9 cellular contexts compared by ENCODE assay signal in the genomic region with DNA sequence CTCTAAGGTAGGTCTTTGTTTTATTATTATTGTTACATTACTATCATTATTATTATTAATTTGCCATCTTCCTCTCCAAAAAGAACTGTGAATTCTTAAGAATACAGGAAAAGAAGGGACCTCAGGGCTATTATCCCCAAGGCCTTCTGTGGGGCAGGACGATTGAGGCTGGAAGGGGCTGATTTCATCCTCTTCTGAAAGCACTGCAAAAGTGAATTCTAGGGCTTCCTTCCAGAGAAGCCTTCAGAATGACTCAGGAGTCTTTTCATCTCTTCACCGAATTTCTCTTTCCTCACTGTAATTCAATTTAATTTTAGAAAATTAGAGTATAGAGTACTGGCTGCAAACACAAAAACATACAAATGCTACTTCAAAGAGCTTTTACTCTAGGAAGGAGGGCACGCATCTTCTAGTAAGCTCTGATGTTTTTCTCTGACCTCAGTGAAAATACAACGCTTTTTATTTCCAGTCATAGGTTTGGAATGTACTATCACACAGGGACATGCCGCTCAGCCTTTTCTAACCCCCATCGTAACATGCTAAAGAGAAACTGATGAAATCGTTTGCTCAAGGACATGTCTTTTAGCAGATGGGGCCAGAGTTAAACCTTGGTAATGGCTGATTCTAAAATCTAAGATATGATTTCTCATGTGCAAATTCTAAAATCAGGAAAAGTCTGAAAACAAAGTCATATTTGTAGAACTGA.
DNase-seq lines count a peak whose midpoint lies in the region; TF ChIP-seq lines count a peak whose summit lies in the region.
"Had no signal": no experiment of that assay in that cellular context is flagged by ENCODE, and none has a peak within 500 bp of the region (broad histone marks: within the 10 kb centered on the region; RNA-seq: fewer than 3 reads in every experiment).

No MANE protein-coding gene starts in this region.

- peak; percentile 57 for DNase-seq in H4 (ENCODE audit: low spot score)
- peak; percentile 78 for DNase-seq in astrocyte of the hippocampus (ENCODE audit: low read depth, low spot score)
- no peak for DNase-seq in right atrium auricular region (ENCODE audit: low spot score)
- no peak for DNase-seq in NCI-H2029 treated with DMSO at 0.1 percent for 48 hours (lab: John Stamatoyannopoulos, UW)
- DNase-seq in HPDE6-E6E7 (ENCODE audit: extremely low spot score), result no peak
- DNase-seq in effector memory CD4-positive, alpha-beta T cell, result no peak
- DNase-seq in BE2C, result no peak
- DNase-seq: NCI-H1930 had no signal

- H3K4me1 ChIP-seq in right atrium auricular region (peaks cover 0 to 20% of the 10 kb centered on the region in 2 donors), BE2C (no peaks in the 10 kb centered on the region)
- no peaks in the 10 kb centered on the region for H3K4me1 ChIP-seq in effector memory CD4-positive, alpha-beta T cell (ENCODE audit: control insufficient read depth, insufficient read depth, low read length, poor library complexity, severe bottlenecking)

- H3K27me3 ChIP-seq in right atrium auricular region (no peaks in the 10 kb centered on the region), BE2C (no peaks in the 10 kb centered on the region)
- no peaks in the 10 kb centered on the region for H3K27me3 ChIP-seq in effector memory CD4-positive, alpha-beta T cell (replicated peaks; ENCODE audit: control insufficient read depth, insufficient read depth, low read length, poor library complexity, severe bottlenecking)

- H3K27ac ChIP-seq in right atrium auricular region, result peak overlapping the region; percentile 63 to 67
- H3K27ac ChIP-seq in skin epidermis, result peak overlapping the region in 19 of 21 experiments; percentile 27 to 90 (median 64)
- no peak overlapping the region for H3K27ac ChIP-seq in effector memory CD4-positive, alpha-beta T cell (ENCODE audit: insufficient read depth, low read length, poor library complexity, severe bottlenecking)

- H3K36me3 ChIP-seq in right atrium auricular region, result no peaks in the 10 kb centered on the region
- no peaks in the 10 kb centered on the region for H3K36me3 ChIP-seq in effector memory CD4-positive, alpha-beta T cell (ENCODE audit: control insufficient read depth, insufficient read depth, low read length)
- no peaks in the 10 kb centered on the region for H3K36me3 ChIP-seq in BE2C

- H3K9me3 ChIP-seq in right atrium auricular region (no peaks in the 10 kb centered on the region), BE2C (no peaks in the 10 kb centered on the region)
- H3K9me3 ChIP-seq in effector memory CD4-positive, alpha-beta T cell (ENCODE audit: control insufficient read depth, low read length), result no peaks in the 10 kb centered on the region

- H3K4me3 ChIP-seq in right atrium auricular region (no peak overlapping the region), skin epidermis (no peak overlapping the region), BE2C (ENCODE audit: low read depth, low read length) (no peak overlapping the region)
- no peak overlapping the region for H3K4me3 ChIP-seq in effector memory CD4-positive, alpha-beta T cell (ENCODE audit: insufficient read depth, low read depth, low read length, poor library complexity, severe bottlenecking)

- TF ChIP-seq CTCF in right atrium auricular region (IDR thresholded peaks at IDR 0.05) (no peak), BE2C (IDR thresholded peaks at IDR 0.05; ENCODE audit: low read depth, low read length) (no peak)

Comparison
In these comparisons a context has a peak if more than half of its experiments do, and no peak if none do; other contexts are left out.
1. DNase-seq: peak in H4 (single experiment) and astrocyte of the hippocampus (single experiment); none in right atrium auricular region (single experiment), NCI-H2029 treated with DMSO at 0.1 percent for 48 hours (single experiment), HPDE6-E6E7 (single experiment), effector memory CD4-positive, alpha-beta T cell (0 of 3) and BE2C (single experiment).